ENCODE assay signal across 23 cellular contexts in genomic region chr18:50630895-50631294, GRCh38.
DNase-seq lines count a peak whose midpoint lies in the region; ATAC-seq and TF ChIP-seq lines count a peak whose summit lies in the region.
"Had no signal": no experiment of that assay in that cellular context is flagged by ENCODE, and none has a peak within 500 bp of the region (broad histone marks: within the 10 kb centered on the region; RNA-seq: fewer than 3 reads in every experiment).

No MANE protein-coding gene starts in this region.

- ATAC-seq in Right ventricle myocardium inferior (no peak), RWPE2 (ENCODE audit: low read depth) (no peak), HG03521 (IDR thresholded peaks at IDR 0.05; ENCODE audit: unreplicated experiment) (no peak)
- ATAC-seq: CD8-positive, alpha-beta T cell; HCT116 had no signal

- H3K9me3 ChIP-seq in left ventricle myocardium inferior (replicated peaks) (no peaks in the 10 kb centered on the region), RWPE2 (ENCODE audit: severe bottlenecking) (no peaks in the 10 kb centered on the region), stomach smooth muscle (ENCODE audit: control insufficient read depth in 2 of 2, low read length in 2 of 2) (no peaks in the 10 kb centered on the region), GM23248 (ENCODE audit: low read depth) (no peaks in the 10 kb centered on the region)
- H3K9me3 ChIP-seq: Caco-2 had no signal

- H3K4me1 ChIP-seq in left ventricle myocardium inferior: peaks cover 24% of the 10 kb centered on the region
- H3K4me1 ChIP-seq in RWPE2 (ENCODE audit: insufficient read depth, poor library complexity, severe bottlenecking): peaks cover 41% of the 10 kb centered on the region
- peaks cover 72% of the 10 kb centered on the region for H3K4me1 ChIP-seq in stomach smooth muscle (ENCODE audit: control insufficient read depth, insufficient read depth, low read length)
- H3K4me1 ChIP-seq in GM23248 (ENCODE audit: insufficient read depth): peaks cover 7% of the 10 kb centered on the region
- H3K4me1 ChIP-seq: Caco-2 had no signal

- no peaks in the 10 kb centered on the region for H3K9me2 ChIP-seq in GM23248 (ENCODE audit: insufficient read depth)

- H3K36me3 ChIP-seq in left ventricle myocardium inferior (no peaks in the 10 kb centered on the region), RWPE2 (ENCODE audit: low read depth) (no peaks in the 10 kb centered on the region), stomach smooth muscle (ENCODE audit: control insufficient read depth in 2 of 2, insufficient read depth in 2 of 2, low read length in 2 of 2) (no peaks in the 10 kb centered on the region), GM23248 (ENCODE audit: low read depth) (no peaks in the 10 kb centered on the region)

- no peaks in the 10 kb centered on the region for H4K20me1 ChIP-seq in GM23248 (ENCODE audit: insufficient read depth)

- H3F3A ChIP-seq in GM23248 (ENCODE audit: insufficient read depth): no peaks in the 10 kb centered on the region

- H3K9ac ChIP-seq in stomach smooth muscle (ENCODE audit: low read length in 2 of 2): no peak overlapping the region
- H3K9ac ChIP-seq in GM23248: no peak overlapping the region

- no peak overlapping the region for H2AFZ ChIP-seq in GM23248

- H3K27me3 ChIP-seq in left ventricle myocardium inferior (ENCODE audit: low read depth) (no peaks in the 10 kb centered on the region), RWPE2 (ENCODE audit: insufficient read depth, poor library complexity, severe bottlenecking) (no peaks in the 10 kb centered on the region), stomach smooth muscle (ENCODE audit: control insufficient read depth in 1 of 2, insufficient read depth in 2 of 2, low read length in 2 of 2) (no peaks in the 10 kb centered on the region), GM23248 (replicated peaks; ENCODE audit: insufficient read depth) (no peaks in the 10 kb centered on the region)

- no peaks in the 10 kb centered on the region for H3K79me2 ChIP-seq in GM23248 (ENCODE audit: insufficient read depth)

- H3K4me3 ChIP-seq in left ventricle myocardium inferior (no peak overlapping the region), RWPE2 (ENCODE audit: severe bottlenecking) (no peak overlapping the region), stomach smooth muscle (ENCODE audit: low read length in 2 of 2) (no peak overlapping the region), GM23248 (no peak overlapping the region)
- H3K4me3 ChIP-seq: SK-N-MC had no signal

- H3K27ac ChIP-seq in left ventricle myocardium inferior (replicated peaks): peak overlapping the region; percentile 21
- H3K27ac ChIP-seq in RWPE2 (ENCODE audit: poor library complexity, severe bottlenecking): peak overlapping the region; percentile 82
- peak overlapping the region; percentile 76 for H3K27ac ChIP-seq in stomach smooth muscle (ENCODE audit: low read length)
- no peak overlapping the region for H3K27ac ChIP-seq in GM23248
- H3K27ac ChIP-seq: C4-2B, SK-N-MC had no signal

- in situ Hi-C loops in GM23248 (cut with MboI): no loop called here

- intact Hi-C loops in left ventricle myocardium inferior (cut with micrococcal nuclease) (no loop called here), Right ventricle myocardium inferior (cut with DNase I) (no loop called here)

- DNase-seq in left ventricle myocardium inferior: no peak
- DNase-seq in Right ventricle myocardium inferior (ENCODE audit: missing footprints): no peak
- DNase-seq in RWPE2 (ENCODE audit: low spot score): no peak
- peak; percentile 60 for DNase-seq in islet precursor cell
- DNase-seq in GM23248: no peak
- no peak for DNase-seq in stimulated activated naive CD4-positive, alpha-beta T cell (lab: John Stamatoyannopoulos, UW)
- DNase-seq: Caco-2; CD8-positive, alpha-beta T cell; NCI-H1092; NCI-H1417 treated with DMSO at 0.1 percent for 48 hours; NCI-H1694 treated with DMSO at 0.1 percent for 48 hours; NCI-H2081; NCI-H2171; NCI-H226; NCI-H510A; NCI-H774; RPMI8226; SIG-M5 had no signal

- no peak overlapping the region for H3K4me2 ChIP-seq in GM23248 (ENCODE audit: unreplicated experiment)

- WGBS in GM23248 (ENCODE audit: low coverage in 1 of 2, low lambda C conversion rate in 2 of 2, missing lambda C conversion rate in 2 of 2), 2 experiments: 72 to 74% methylated on average over 8 of the region's 8 CpGs

- no peak for TF ChIP-seq CTCF in left ventricle myocardium inferior (IDR thresholded peaks at IDR 0.05; ENCODE audit: borderline replicate concordance)
- no peak for TF ChIP-seq CTCF in RWPE2 (IDR thresholded peaks at IDR 0.05; ENCODE audit: poor library complexity, severe bottlenecking)
